13 cellular contexts compared by ENCODE assay signal in the genomic region with DNA sequence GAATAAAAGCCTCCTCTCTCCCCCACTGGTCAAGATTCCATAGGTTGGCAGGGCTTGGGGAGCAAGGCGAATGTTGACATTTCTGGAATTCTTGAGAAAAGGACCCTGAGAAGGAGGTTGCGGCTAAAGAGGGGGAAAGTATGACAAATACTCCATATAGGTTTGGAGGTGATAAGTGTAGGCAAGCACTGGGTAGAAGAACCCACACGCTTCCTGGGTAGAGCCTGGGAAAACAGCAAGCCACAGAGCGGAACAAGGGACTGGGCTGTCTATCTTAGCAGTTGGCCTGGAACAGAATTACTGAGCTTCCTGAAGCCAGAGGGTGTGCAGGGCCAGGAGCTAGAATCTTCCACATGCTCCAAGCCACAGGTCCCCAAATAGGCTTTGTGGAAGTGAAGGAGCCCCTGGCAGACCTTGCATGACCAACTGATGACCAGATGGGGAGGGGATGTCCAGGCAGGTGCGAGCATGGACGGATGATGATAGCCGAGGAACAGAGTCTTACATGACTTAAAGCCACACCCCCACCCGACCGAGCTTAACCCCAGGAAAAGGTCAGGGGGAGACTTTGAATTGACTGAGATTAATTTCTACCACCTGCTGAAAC. TPM values are rescaled to one million over a fixed set of nuclear protein-coding genes. Genes with fewer than 3 reads are reported as not detected.
A peak's percentile ranks its signal among the peaks of the same experiment; 100 is the strongest.
DNase-seq lines count a peak whose midpoint lies in the region; TF ChIP-seq lines count a peak whose summit lies in the region.
"Had no signal": no experiment of that assay in that cellular context is flagged by ENCODE, and none has a peak within 500 bp of the region (broad histone marks: within the 10 kb centered on the region; RNA-seq: fewer than 3 reads in every experiment).

No MANE protein-coding gene starts in this region.

- no peak overlapping the region for H3K27ac ChIP-seq in esophagus muscularis mucosa (replicated peaks in 1 of 4)
- H3K27ac ChIP-seq in skeletal muscle tissue (ENCODE audit: low read depth, low read length): peak overlapping the region; percentile 54

- TF ChIP-seq CTCF in CD14-positive monocyte (IDR thresholded peaks at IDR 0.05) (no peak), esophagus muscularis mucosa (IDR thresholded peaks at IDR 0.05) (no peak), osteocyte (IDR thresholded peaks at IDR 0.05) (no peak), GM13977 (IDR thresholded peaks at IDR 0.05; ENCODE audit: extremely low read depth, insufficient read depth, missing control alignments) (no peak)

- H3K36me3 ChIP-seq in esophagus muscularis mucosa: peaks cover 0 to 44% (median 13%) of the 10 kb centered on the region in 4 donors
- peaks cover 11 to 27% (median 19%) of the 10 kb centered on the region in 3 donors for H3K36me3 ChIP-seq in skeletal muscle tissue (ENCODE audit: control insufficient read depth in 3 of 3, insufficient read depth in 3 of 3, low read length in 3 of 3)
- H3K36me3 ChIP-seq: HAP-1 had no signal

- H3K27me3 Mint-ChIP-seq in CD14-positive monocyte (ENCODE audit: low read depth in 3 of 3): peaks cover 4 to 19% (median 11%) of the 10 kb centered on the region in 3 donors
- H3K27me3 Mint-ChIP-seq in osteocyte (ENCODE audit: unreplicated experiment): peaks cover 26% of the 10 kb centered on the region

- in situ Hi-C loops in GM13977 (cut with MboI; ENCODE audit: low pct_unique_long_range_greater_than_20kb, low sequenced_read_pairs, unreplicated experiment): no loop called here

- peaks cover 0 to 6% (median 2%) of the 10 kb centered on the region in 7 donors for H3K9me3 Mint-ChIP-seq in CD14-positive monocyte
- no peaks in the 10 kb centered on the region for H3K9me3 Mint-ChIP-seq in osteocyte (ENCODE audit: unreplicated experiment)

- TF ChIP-seq EP300 in esophagus muscularis mucosa (IDR thresholded peaks at IDR 0.05): no peak

- DNase-seq in CD14-positive monocyte (ENCODE audit: low spot score): no peak
- DNase-seq in esophagus muscularis mucosa (ENCODE audit: extremely low spot score): peak; percentile 89
- peak; percentile 46 for DNase-seq in osteocyte (ENCODE audit: extremely low spot score, unreplicated experiment)
- no peak for DNase-seq in ecto neural progenitor cell (ENCODE audit: low spot score)
- no peak for DNase-seq in GM13977 (ENCODE audit: low spot score)
- DNase-seq in NCI-H1092 (lab: John Stamatoyannopoulos, UW): no peak
- DNase-seq: DMS53, GF-D8, GOT3 had no signal

- 75% methylated on average over 9 of the region's 9 CpGs for WGBS in esophagus muscularis mucosa

- H3K9me3 ChIP-seq in esophagus muscularis mucosa: no peaks in the 10 kb centered on the region
- no peaks in the 10 kb centered on the region for H3K9me3 ChIP-seq in skeletal muscle tissue (ENCODE audit: control insufficient read depth in 3 of 3, low read length in 3 of 3)
- H3K9me3 ChIP-seq: HAP-1 had no signal

- H3K4me3 Mint-ChIP-seq in CD14-positive monocyte (peak overlapping the region in 1 of 2 donors; percentile 39), osteocyte (ENCODE audit: unreplicated experiment) (no peak overlapping the region)

- no peak for TF ChIP-seq POLR2A in esophagus muscularis mucosa (IDR thresholded peaks at IDR 0.05; ENCODE audit: low read depth)

- H3K27ac Mint-ChIP-seq in CD14-positive monocyte (peak overlapping the region in 4 of 7 donors; percentile 68 to 96 (median 94)), osteocyte (ENCODE audit: unreplicated experiment) (no peak overlapping the region)

- intact Hi-C loops in CD14-positive monocyte (cut with micrococcal nuclease) (loop anchor here (5.0 kb wide), 3 partner anchors 74 to 94 kb away; no protein-coding TSS in a partner anchor), esophagus muscularis mucosa (cut with DNase I) (no loop called here)

- no peaks in the 10 kb centered on the region for H3K4me1 ChIP-seq in esophagus muscularis mucosa
- peaks cover 24 to 52% (median 29%) of the 10 kb centered on the region in 3 donors for H3K4me1 ChIP-seq in skeletal muscle tissue (ENCODE audit: control insufficient read depth in 3 of 3, insufficient read depth in 3 of 3, low read length in 3 of 3)
- H3K4me1 ChIP-seq: HAP-1 had no signal

- H3K36me3 Mint-ChIP-seq in CD14-positive monocyte (peaks cover 42 to 48% of the 10 kb centered on the region in 2 donors), osteocyte (ENCODE audit: unreplicated experiment) (peaks cover 6% of the 10 kb centered on the region)

- H3K4me1 Mint-ChIP-seq in CD14-positive monocyte (peaks cover 49% of the 10 kb centered on the region), osteocyte (ENCODE audit: unreplicated experiment) (no peaks in the 10 kb centered on the region)

- H3K27me3 ChIP-seq in esophagus muscularis mucosa (no peaks in the 10 kb centered on the region), skeletal muscle tissue (ENCODE audit: control insufficient read depth in 3 of 3, insufficient read depth in 3 of 3, low read length in 3 of 3) (no peaks in the 10 kb centered on the region)

- H3K9ac ChIP-seq in skeletal muscle tissue (ENCODE audit: low read depth in 1 of 3, low read length in 3 of 3): peak overlapping the region in 1 of 3 donors; percentile 3

- H3K4me3 ChIP-seq in esophagus muscularis mucosa (no peak overlapping the region), skeletal muscle tissue (ENCODE audit: low read length in 3 of 3) (no peak overlapping the region)
- H3K4me3 ChIP-seq: HAP-1 had no signal

RNA-seq across cellular contexts. Expression of a gene that starts 9.9 kb away (rescaled TPM):
- not detected for polyA plus RNA-seq in CD14-positive monocyte
- total RNA-seq in esophagus muscularis mucosa: not detected
- not detected in 2 replicates for total RNA-seq in osteocyte
- total RNA-seq in skeletal muscle tissue: 9.9 TPM
- total RNA-seq: HT1080 had no signal
- polyA plus RNA-seq: BJ had no signal

RNA-seq across cellular contexts. Expression of a gene that starts 37.9 kb away (rescaled TPM):
- polyA plus RNA-seq in CD14-positive monocyte: under 1 TPM; 0.27 to 0.37 TPM
- total RNA-seq in esophagus muscularis mucosa: 10 to 100 TPM in 2 of 4 donors, 1 to 10 TPM in 2; 2.9 to 14.3 (median 8.0) TPM
- 0.42 and 0.64 TPM in 2 replicates for total RNA-seq in osteocyte
- not detected for total RNA-seq in skeletal muscle tissue
- total RNA-seq: HT1080 had no signal
- polyA plus RNA-seq: BJ had no signal

RNA-seq across cellular contexts. Expression of a gene that starts 39.8 kb away (rescaled TPM):
- 100 to 1,000 TPM; 214 to 218 TPM for polyA plus RNA-seq in CD14-positive monocyte
- total RNA-seq in esophagus muscularis mucosa: 10 to 100 TPM; 20.7 to 26.3 (median 23.6) TPM
- 3.2 and 4.1 TPM in 2 replicates for total RNA-seq in osteocyte
- 17.7 TPM for total RNA-seq in skeletal muscle tissue
- total RNA-seq: HT1080 had no signal

RNA-seq across cellular contexts. Expression of a gene that starts 58.9 kb away (rescaled TPM):
- polyA plus RNA-seq in CD14-positive monocyte: not detected
- total RNA-seq in esophagus muscularis mucosa: under 1 TPM in 1 of 4 donors, not detected in 3; 0.17 TPM
- total RNA-seq in osteocyte: not detected in 2 replicates
- total RNA-seq in skeletal muscle tissue: not detected
- total RNA-seq: HT1080 had no signal
- polyA plus RNA-seq: BJ had no signal

Comparison
In these comparisons a context has a peak if more than half of its experiments do, and no peak if none do; other contexts are left out.
1. DNase-seq: peak in esophagus muscularis mucosa (single experiment) and osteocyte (single experiment); none in CD14-positive monocyte (single experiment), ecto neural progenitor cell (single experiment), GM13977 (single experiment) and NCI-H1092 (single experiment).